15 cellular contexts compared by ENCODE assay signal in the genomic region with DNA sequence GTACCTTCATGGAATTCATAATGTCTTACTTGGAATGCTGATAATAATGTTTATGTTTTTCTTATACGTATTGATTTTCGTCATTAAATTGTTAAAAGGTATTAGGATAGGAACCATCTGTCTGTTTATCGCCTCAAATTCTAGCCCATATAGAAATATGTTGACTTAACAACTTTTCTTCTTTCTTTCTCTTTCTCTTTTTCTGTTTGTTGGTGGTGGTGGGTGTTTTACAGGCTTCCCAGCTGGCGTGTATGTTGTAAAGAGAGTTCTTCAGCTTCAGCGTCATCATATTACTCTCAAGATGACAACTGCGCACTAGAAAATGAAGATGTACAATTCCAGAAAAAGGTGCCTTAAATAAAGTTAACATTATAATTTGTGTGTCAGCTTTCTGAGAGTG. TPM values are rescaled to one million over a fixed set of nuclear protein-coding genes. Genes with fewer than 3 reads are reported as not detected.
DNase-seq lines count a peak whose midpoint lies in the region; ATAC-seq and TF ChIP-seq lines count a peak whose summit lies in the region.
"Had no signal": no experiment of that assay in that cellular context is flagged by ENCODE, and none has a peak within 500 bp of the region (broad histone marks: within the 10 kb centered on the region; RNA-seq: fewer than 3 reads in every experiment).

No MANE protein-coding gene starts in this region.

- H3K27me3 Mint-ChIP-seq in T-helper 17 cell (no peaks in the 10 kb centered on the region), endothelial cell (ENCODE audit: unreplicated experiment) (peaks cover 1% of the 10 kb centered on the region), nephron (ENCODE audit: low read depth) (no peaks in the 10 kb centered on the region)
- H3K27me3 Mint-ChIP-seq: IgD-negative memory B cell had no signal

- H3K4me3 Mint-ChIP-seq in T-helper 17 cell, result no peak overlapping the region
- H3K4me3 Mint-ChIP-seq in endothelial cell (ENCODE audit: unreplicated experiment), result no peak overlapping the region
- no peak overlapping the region for H3K4me3 Mint-ChIP-seq in nephron
- H3K4me3 Mint-ChIP-seq: CD14-positive monocyte; CD8-positive, alpha-beta T cell had no signal

- no peaks in the 10 kb centered on the region for H3K9me3 ChIP-seq in T-helper 17 cell (ENCODE audit: control insufficient read depth, low read length, poor library complexity, severe bottlenecking)
- H3K9me3 ChIP-seq: A549 had no signal

- TF ChIP-seq CTCF in endothelial cell (IDR thresholded peaks at IDR 0.05; ENCODE audit: unreplicated experiment), result no peak
- TF ChIP-seq CTCF in nephron (IDR thresholded peaks at IDR 0.05; ENCODE audit: unreplicated experiment in 3 of 3), result no peak

- DNase-seq in T-helper 17 cell (no peak), endothelial cell (ENCODE audit: low spot score) (no peak), pons (ENCODE audit: low spot score) (no peak), NCI-H2081 treated with DMSO at 0.1 percent for 48 hours (lab: John Stamatoyannopoulos, UW) (no peak), erythroblast (lab: John Stamatoyannopoulos, UW) (no peak), NCI-H2081 (lab: John Stamatoyannopoulos, UW) (no peak)
- DNase-seq: CD8-positive, alpha-beta T cell; COR-L47; DND-41; GDM1 had no signal

- TF ChIP-seq POLR2A in erythroblast (IDR thresholded peaks at IDR 0.05; ENCODE audit: low read length), result no peak

- H3K27ac Mint-ChIP-seq in T-helper 17 cell (peak overlapping the region; percentile 9), endothelial cell (ENCODE audit: unreplicated experiment) (peak overlapping the region; percentile 90), nephron (peak overlapping the region in 2 of 3 experiments; percentile 21 to 23)
- H3K27ac Mint-ChIP-seq: CD14-positive monocyte; CD8-positive, alpha-beta T cell; IgD-negative memory B cell had no signal

- H3K9me3 Mint-ChIP-seq in endothelial cell (ENCODE audit: unreplicated experiment) (no peaks in the 10 kb centered on the region), nephron (no peaks in the 10 kb centered on the region)
- H3K9me3 Mint-ChIP-seq: CD14-positive monocyte; CD8-positive, alpha-beta T cell; IgD-negative memory B cell had no signal

- ATAC-seq in T-helper 17 cell, result no peak
- ATAC-seq: A549; CD8-positive, alpha-beta T cell; HCT116 had no signal

- H3K4me1 Mint-ChIP-seq in T-helper 17 cell (peaks cover 39% of the 10 kb centered on the region), endothelial cell (ENCODE audit: unreplicated experiment) (peaks cover 50% of the 10 kb centered on the region), nephron (peaks cover 35% of the 10 kb centered on the region)

- H3K36me3 Mint-ChIP-seq in T-helper 17 cell (ENCODE audit: low read depth) (peaks cover 9% of the 10 kb centered on the region), endothelial cell (ENCODE audit: low read depth, unreplicated experiment) (peaks cover 5% of the 10 kb centered on the region), nephron (ENCODE audit: low read depth) (peaks cover 14% of the 10 kb centered on the region)

RNA-seq across cellular contexts. Expression of a gene that starts 18.3 kb away (rescaled TPM):
- total RNA-seq in T-helper 17 cell, result 10 to 100 TPM; 86.9 to 95.8 TPM
- total RNA-seq in endothelial cell (ENCODE audit: unreplicated experiment), result 81.2 TPM

Comparison
In these comparisons a context has a peak if more than half of its experiments do, and no peak if none do; other contexts are left out.
1. H3K27ac Mint-ChIP-seq: peak in every context shown above with its lines; median percentile 90 in endothelial cell; 22 in nephron; 9 in T-helper 17 cell.